Comparison of ENCODE assay signal across 8 cellular contexts in genomic region chr5:58458851-58459275, GRCh38. TPM values are rescaled to one million over a fixed set of nuclear protein-coding genes. Genes with fewer than 3 reads are reported as not detected.
DNase-seq lines count a peak whose midpoint lies in the region; FAIRE-seq and TF ChIP-seq lines count a peak whose summit lies in the region.

No MANE protein-coding gene starts in this region.

- intact Hi-C loops in stomach (cut with DNase I; ENCODE audit: low total_unique reads), result loop anchor here (10.0 kb wide), 1 partner anchor 564 kb away; no protein-coding TSS in a partner anchor

- CTCF ChIA-PET in HEK293T (lab: Yijun Ruan, JAX), result interaction anchor here (0.6 to 3.6 kb wide), 3 partner anchors 21 to 776 kb away, joined by 3 to 40 read pairs (median 4); no protein-coding TSS in a partner anchor

- 2 to 8% (median 4%) methylated on average over 10 of the region's 10 CpGs for WGBS in stomach, 5 donors

- POLR2A ChIA-PET in HEK293T (lab: Yijun Ruan, JAX), result interaction anchor here (0.9 to 2.9 kb wide), 4 partner anchors 48 to 960 kb away, joined by 3 to 8 read pairs (median 4); no protein-coding TSS in a partner anchor

- no peak for TF ChIP-seq POLR2A in stomach (IDR thresholded peaks at IDR 0.05)

- H3K9me3 Mint-ChIP-seq in activated naive CD8-positive, alpha-beta T cell (ENCODE audit: low read depth), result no peaks in the 10 kb centered on the region

- peaks cover 13% of the 10 kb centered on the region for H3K4me1 Mint-ChIP-seq in activated naive CD8-positive, alpha-beta T cell (ENCODE audit: low read depth)

- peak overlapping the region; percentile 85 for H3K4me3 Mint-ChIP-seq in activated naive CD8-positive, alpha-beta T cell

- H3K4me1 ChIP-seq in keratinocyte (ENCODE audit: control insufficient read depth, extremely low read depth, insufficient read depth, low read length) (peaks cover 44% of the 10 kb centered on the region), stomach (peaks cover 5 to 62% (median 16%) of the 10 kb centered on the region in 4 donors)

- peaks cover 6% of the 10 kb centered on the region for H3K27me3 Mint-ChIP-seq in activated naive CD8-positive, alpha-beta T cell

- H3K36me3 ChIP-seq in keratinocyte (ENCODE audit: control insufficient read depth in 2 of 2, extremely low read depth in 1 of 2, insufficient read depth in 2 of 2, low read length in 2 of 2) (peaks cover 20 to 39% of the 10 kb centered on the region in 2 experiments), stomach (peaks cover 13 to 33% (median 25%) of the 10 kb centered on the region in 4 donors)

- no peak overlapping the region for H2AFZ ChIP-seq in keratinocyte (ENCODE audit: control insufficient read depth, low read length)

- H4K20me1 ChIP-seq in keratinocyte (ENCODE audit: control insufficient read depth, extremely low read depth, insufficient read depth, low read length), result peaks cover 44% of the 10 kb centered on the region

- no peaks in the 10 kb centered on the region for H3K9me3 ChIP-seq in keratinocyte (ENCODE audit: control insufficient read depth, low read depth, low read length)
- no peaks in the 10 kb centered on the region for H3K9me3 ChIP-seq in stomach

- no peak overlapping the region for H3K27ac Mint-ChIP-seq in activated naive CD8-positive, alpha-beta T cell

- H3K9ac ChIP-seq in keratinocyte (ENCODE audit: control insufficient read depth, extremely low read depth, insufficient read depth, low read length), result peak overlapping the region; percentile 95

- TF ChIP-seq CTCF in keratinocyte (optimal IDR thresholded peaks at IDR 0.05 in 1 of 3, IDR thresholded peaks at IDR 0.05 in 1 of 3, conservative IDR thresholded peaks at IDR 0.05 in 1 of 3; ENCODE audit: extremely low read depth in 1 of 3, insufficient read depth in 2 of 3, low read length in 3 of 3) (no peak), stomach (IDR thresholded peaks at IDR 0.05) (no peak)

- H3K27ac ChIP-seq in keratinocyte (ENCODE audit: control insufficient read depth, insufficient read depth, low read length) (peak overlapping the region; percentile 91), stomach (peak overlapping the region; percentile 93 to 99 (median 95))

- DNase-seq in NCI-H510A treated with DMSO at 0.1 percent for 48 hours (lab: John Stamatoyannopoulos, UW), result peak; percentile 2
- DNase-seq in NCI-H510A (lab: John Stamatoyannopoulos, UW), result no peak
- no peak for DNase-seq in keratinocyte (ENCODE audit: low read depth, low spot score)
- no peak for DNase-seq in stomach
- DNase-seq in DMS53 treated with DMSO at 0.1 percent for 48 hours (lab: John Stamatoyannopoulos, UW; ENCODE audit: unreplicated experiment), result no peak
- DNase-seq in HEK293T (ENCODE audit: extremely low spot score), result no peak
- no peak for DNase-seq in ureter (ENCODE audit: low spot score)

- peaks cover 3% of the 10 kb centered on the region for H3K9me1 ChIP-seq in keratinocyte (ENCODE audit: control insufficient read depth, extremely low read depth, insufficient read depth, low read length)

- peaks cover 10% of the 10 kb centered on the region for H3K36me3 Mint-ChIP-seq in activated naive CD8-positive, alpha-beta T cell

- H3K27me3 ChIP-seq in keratinocyte (ENCODE audit: control insufficient read depth, extremely low read depth, insufficient read depth, low read length) (no peaks in the 10 kb centered on the region), stomach (peaks cover 0 to 4% (median 0%) of the 10 kb centered on the region in 3 donors)

- H3K4me3 ChIP-seq in keratinocyte (ENCODE audit: control insufficient read depth in 2 of 3, extremely low read depth in 1 of 3, insufficient read depth in 2 of 3, low read depth in 1 of 3, low read length in 3 of 3), result peak overlapping the region; percentile 70 to 100 (median 100)
- peak overlapping the region; percentile 64 to 85 (median 74) for H3K4me3 ChIP-seq in stomach

- H3K4me2 ChIP-seq in keratinocyte (ENCODE audit: control insufficient read depth, extremely low read depth, insufficient read depth, low read depth, low read length), result peak overlapping the region; percentile 91

- FAIRE-seq in keratinocyte (lab: Jason Lieb, UNC), result no peak

- no peak for TF ChIP-seq EP300 in stomach (IDR thresholded peaks at IDR 0.05)

- peaks cover 55% of the 10 kb centered on the region for H3K79me2 ChIP-seq in keratinocyte (ENCODE audit: control insufficient read depth, insufficient read depth, low read length)

- dilution Hi-C loops in keratinocyte (cut with MboI; ENCODE audit: extremely low pct_ligation_motif_present, low sequenced_read_pairs), result no loop called here

TF ChIP-seq in HEK293T, 16 proteins besides CTCF, POLR2A, EP300 and RAD21:
- no peak for TF ChIP-seq CTBP1 (IDR thresholded peaks at IDR 0.05; ENCODE audit: borderline replicate concordance)
- TF ChIP-seq ELF4 (IDR thresholded peaks at IDR 0.05), result no peak

RNA-seq across cellular contexts. Expression of gene PLK2, which starts 1.0 kb away (rescaled TPM):
- polyA plus RNA-seq in keratinocyte (178 to 295 TPM (median 294 TPM) in 3 replicates), stomach (10 to 100 TPM; 13.7 to 25.8 (median 14.5) TPM)
- 348 TPM for polyA plus RNA-seq in keratinocyte (2011; ENCODE audit: low read depth)
- polyA plus RNA-seq in keratinocyte (2011; cell fraction: cytosol; rRNA removed), result 127 and 157 TPM in 2 replicates
- 454 and 553 TPM in 2 replicates for polyA plus RNA-seq in keratinocyte (2011; cell fraction: nucleus; rRNA removed)
- 179 and 228 TPM in 2 replicates for polyA plus RNA-seq in keratinocyte (2012; ENCODE audit: low replicate concordance)
- 214 to 563 TPM (median 490 TPM) in 3 replicates for polyA minus RNA-seq in keratinocyte
- 680 TPM for polyA minus RNA-seq in keratinocyte (2011; cell fraction: cytosol; rRNA and poly(A)+ RNA removed)
- polyA minus RNA-seq in keratinocyte (2011; cell fraction: nucleus; rRNA and poly(A)+ RNA removed), result 876 and 1,175 TPM in 2 replicates
- total RNA-seq in stomach (100 to 1,000 TPM in 2 of 5 donors, 10 to 100 TPM in 2, 1 to 10 TPM in 1; 2.3 to 181 (median 19.4) TPM), ureter (74.5 TPM)

RNA-seq across cellular contexts. Expression of gene GAPT, which starts 32.4 kb away (rescaled TPM):
- polyA plus RNA-seq in keratinocyte (not detected in 3 replicates), stomach (1 to 10 TPM in 1 of 3 donors, under 1 TPM in 2; 0.68 to 4.9 (median 1.00) TPM)
- polyA plus RNA-seq in keratinocyte (2011; ENCODE audit: low read depth), result not detected
- not detected in 2 replicates for polyA plus RNA-seq in keratinocyte (2011; cell fraction: cytosol; rRNA removed)
- not detected in 2 replicates for polyA plus RNA-seq in keratinocyte (2011; cell fraction: nucleus; rRNA removed)
- polyA plus RNA-seq in keratinocyte (2012; ENCODE audit: low replicate concordance), result not detected in 2 replicates
- not detected in 3 replicates for polyA minus RNA-seq in keratinocyte
- polyA minus RNA-seq in keratinocyte (2011; cell fraction: cytosol; rRNA and poly(A)+ RNA removed), result not detected
- not detected in 2 replicates for polyA minus RNA-seq in keratinocyte (2011; cell fraction: nucleus; rRNA and poly(A)+ RNA removed)
- total RNA-seq in stomach (1 to 10 TPM in 3 of 5 donors, not detected in 2; 2.4 to 2.9 (median 2.5) TPM), ureter (0.44 TPM)
